2 cellular contexts compared by ENCODE assay signal in genomic region chr14:102341566-102341965, GRCh38.
TF ChIP-seq lines count a peak whose summit lies in the region.

No MANE protein-coding gene starts in this region.

TF ChIP-seq in A549, 52 proteins besides CTCF, POLR2A, EP300 and RAD21:
- TF ChIP-seq NPAS2 (CRISPR knock-in tag; IDR thresholded peaks at IDR 0.05; ENCODE audit: borderline replicate concordance), result no peak
- no peak for TF ChIP-seq RCOR1 (IDR thresholded peaks at IDR 0.05; ENCODE audit: low read depth, low read length)
- no peak for TF ChIP-seq MYC (IDR thresholded peaks at IDR 0.05; ENCODE audit: borderline replicate concordance, low read length)
- TF ChIP-seq USF2 (IDR thresholded peaks at IDR 0.05), result no peak
- TF ChIP-seq CHD4 (IDR thresholded peaks at IDR 0.05; ENCODE audit: borderline replicate concordance), result no peak
- no peak for TF ChIP-seq RNF2 (IDR thresholded peaks at IDR 0.05; ENCODE audit: borderline replicate concordance, low read depth)
- TF ChIP-seq FOXS1 (CRISPR knock-in tag; IDR thresholded peaks at IDR 0.05), result no peak
- TF ChIP-seq KDM5A (IDR thresholded peaks at IDR 0.05), result no peak
- no peak for TF ChIP-seq CBX2 (IDR thresholded peaks at IDR 0.05; ENCODE audit: borderline replicate concordance, low read depth)

TF ChIP-seq in H1, 55 proteins besides CTCF, POLR2A, EP300 and RAD21:
- TF ChIP-seq PHF8 (conservative IDR thresholded peaks at IDR 0.05; ENCODE audit: low read depth, low read length), result no peak
- TF ChIP-seq CTBP2 (IDR thresholded peaks at IDR 0.05; ENCODE audit: borderline replicate concordance, insufficient read depth, insufficient read length, low read length), result no peak
- TF ChIP-seq SIRT6 (IDR thresholded peaks at IDR 0.05; ENCODE audit: low read length), result no peak
- no peak for TF ChIP-seq JUN (IDR thresholded peaks at IDR 0.05; ENCODE audit: low read depth, low read length)
- no peak for TF ChIP-seq KDM5A (IDR thresholded peaks at IDR 0.05; ENCODE audit: low read length)
- TF ChIP-seq POU5F1 (IDR thresholded peaks at IDR 0.05; ENCODE audit: low read depth, low read length), result no peak
- TF ChIP-seq HDAC2 (IDR thresholded peaks at IDR 0.05; ENCODE audit: borderline replicate concordance in 1 of 2, low read depth in 2 of 2, low read length in 2 of 2), result no peak
- no peak for TF ChIP-seq BCL11A (IDR thresholded peaks at IDR 0.05; ENCODE audit: low read depth in 2 of 2, low read length in 2 of 2)
- TF ChIP-seq SIX5 (IDR thresholded peaks at IDR 0.05; ENCODE audit: low read depth, low read length), result no peak
- TF ChIP-seq SP1 (IDR thresholded peaks at IDR 0.05; ENCODE audit: low read depth, low read length), result no peak
- TF ChIP-seq CBX5 (IDR thresholded peaks at IDR 0.05; ENCODE audit: low read depth, low read length), result no peak
- no peak for TF ChIP-seq CHD7 (IDR thresholded peaks at IDR 0.05; ENCODE audit: insufficient replicate concordance, low read length)
- TF ChIP-seq ZNF274 (IDR thresholded peaks at IDR 0.05; ENCODE audit: borderline replicate concordance, extremely low read depth, low read length), result no peak
- TF ChIP-seq RNF2 (IDR thresholded peaks at IDR 0.05; ENCODE audit: borderline replicate concordance, low read depth, low read length, missing control alignments, poor library complexity, severe bottlenecking), result no peak
- TF ChIP-seq, protein P1, sequence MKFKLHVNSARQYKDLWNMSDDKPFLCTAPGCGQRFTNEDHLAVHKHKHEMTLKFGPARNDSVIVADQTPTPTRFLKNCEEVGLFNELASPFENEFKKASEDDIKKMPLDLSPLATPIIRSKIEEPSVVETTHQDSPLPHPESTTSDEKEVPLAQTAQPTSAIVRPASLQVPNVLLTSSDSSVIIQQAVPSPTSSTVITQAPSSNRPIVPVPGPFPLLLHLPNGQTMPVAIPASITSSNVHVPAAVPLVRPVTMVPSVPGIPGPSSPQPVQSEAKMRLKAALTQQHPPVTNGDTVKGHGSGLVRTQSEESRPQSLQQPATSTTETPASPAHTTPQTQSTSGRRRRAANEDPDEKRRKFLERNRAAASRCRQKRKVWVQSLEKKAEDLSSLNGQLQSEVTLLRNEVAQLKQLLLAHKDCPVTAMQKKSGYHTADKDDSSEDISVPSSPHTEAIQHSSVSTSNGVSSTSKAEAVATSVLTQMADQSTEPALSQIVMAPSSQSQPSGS (IDR thresholded peaks at IDR 0.05; ENCODE audit: low read length), result no peak
- no peak for TF ChIP-seq RBBP5 (IDR thresholded peaks at IDR 0.05; ENCODE audit: borderline replicate concordance, low read depth, low read length)
- no peak for TF ChIP-seq MAFK (IDR thresholded peaks at IDR 0.05; ENCODE audit: low read depth, low read length)
